ENCODE assay signal across 22 cellular contexts in genomic region chr4:36308150-36308549, GRCh38. TPM values are rescaled to one million over a fixed set of nuclear protein-coding genes. Genes with fewer than 3 reads are reported as not detected.
A peak's percentile ranks its signal among the peaks of the same experiment; 100 is the strongest.
DNase-seq lines count a peak whose midpoint lies in the region; ATAC-seq, FAIRE-seq and TF ChIP-seq lines count a peak whose summit lies in the region.
"Had no signal": no experiment of that assay in that cellular context is flagged by ENCODE, and none has a peak within 500 bp of the region (broad histone marks: within the 10 kb centered on the region; RNA-seq: fewer than 3 reads in every experiment).

No MANE protein-coding gene starts in this region.

- ATAC-seq in natural killer cell treated with Interleukin-12 subunit alpha and Interleukin-12 subunit beta and Interleukin-15 and Interleukin-18, amount 100 ng/mL, for 72 hours, result no peak
- ATAC-seq in natural killer cell (no peak), left lung (peak; percentile 53), HG03439 (IDR thresholded peaks at IDR 0.05; ENCODE audit: unreplicated experiment) (no peak)
- ATAC-seq: A549; CD8-positive, alpha-beta T cell had no signal

- no peaks in the 10 kb centered on the region for H3K27me3 ChIP-seq in left lung

- no peaks in the 10 kb centered on the region for H3K27me3 Mint-ChIP-seq in natural killer cell treated with Interleukin-12 subunit alpha and Interleukin-12 subunit beta and Interleukin-15 and Interleukin-18, amount 100 ng/mL, for 72 hours
- H3K27me3 Mint-ChIP-seq in natural killer cell (ENCODE audit: low read depth in 2 of 2), result no peaks in the 10 kb centered on the region
- H3K27me3 Mint-ChIP-seq: B cell; CD4-positive, alpha-beta T cell had no signal

- FAIRE-seq in GM12891 (lab: Jason Lieb, UNC), result peak; percentile 33
- FAIRE-seq: A549, D721Med, G401.6, GM12892 had no signal

- intact Hi-C loops in natural killer cell (cut with micrococcal nuclease) (no loop called here), left lung (cut with DNase I) (no loop called here)

- no peak for DNase-seq in natural killer cell treated with Interleukin-12 subunit alpha and Interleukin-12 subunit beta and Interleukin-15 and Interleukin-18, amount 100 ng/mL, for 72 hours (ENCODE audit: low spot score)
- DNase-seq in natural killer cell, result no peak
- no peak for DNase-seq in GM12891 (ENCODE audit: insufficient read length, low spot score)
- no peak for DNase-seq in left lung
- DNase-seq in NCI-H187 (lab: John Stamatoyannopoulos, UW), result no peak
- DNase-seq: AML-193; Caco-2; Calu3; CD4-positive, alpha-beta T cell; CD8-positive, alpha-beta T cell; DMS79 treated with DMSO at 0.1 percent for 48 hours; GF-D8 had no signal

- no peaks in the 10 kb centered on the region for H3K36me3 ChIP-seq in left lung

- TF ChIP-seq CTCF in natural killer cell (IDR thresholded peaks at IDR 0.05) (no peak), left lung (IDR thresholded peaks at IDR 0.05) (no peak)

- H3K4me1 ChIP-seq in left lung, result peaks cover 4 to 63% of the 10 kb centered on the region in 2 donors
- H3K4me1 ChIP-seq: A549, Caco-2 had no signal

- no peak overlapping the region for H3K27ac ChIP-seq in left lung
- H3K27ac ChIP-seq: 22Rv1, A549, C4-2B had no signal

- peak overlapping the region; percentile 28 to 93 for H3K27ac Mint-ChIP-seq in natural killer cell treated with Interleukin-12 subunit alpha and Interleukin-12 subunit beta and Interleukin-15 and Interleukin-18, amount 100 ng/mL, for 72 hours
- peak overlapping the region in 1 of 2 donors; percentile 40 for H3K27ac Mint-ChIP-seq in natural killer cell
- H3K27ac Mint-ChIP-seq: B cell; CD4-positive, alpha-beta T cell; CD8-positive, alpha-beta T cell had no signal

- no peaks in the 10 kb centered on the region for H3K9me3 ChIP-seq in left lung
- H3K9me3 ChIP-seq: A549, Caco-2 had no signal

- H3K9me3 Mint-ChIP-seq in natural killer cell treated with Interleukin-12 subunit alpha and Interleukin-12 subunit beta and Interleukin-15 and Interleukin-18, amount 100 ng/mL, for 72 hours, result peaks cover 11% of the 10 kb centered on the region
- no peaks in the 10 kb centered on the region for H3K9me3 Mint-ChIP-seq in natural killer cell
- H3K9me3 Mint-ChIP-seq: CD4-positive, alpha-beta T cell; CD8-positive, alpha-beta T cell had no signal

- H3K4me3 Mint-ChIP-seq in natural killer cell treated with Interleukin-12 subunit alpha and Interleukin-12 subunit beta and Interleukin-15 and Interleukin-18, amount 100 ng/mL, for 72 hours, result no peak overlapping the region
- H3K4me3 Mint-ChIP-seq in natural killer cell, result no peak overlapping the region
- H3K4me3 Mint-ChIP-seq: B cell; CD4-positive, alpha-beta T cell; CD8-positive, alpha-beta T cell had no signal

- peaks cover 36% of the 10 kb centered on the region for H3K36me3 Mint-ChIP-seq in natural killer cell treated with Interleukin-12 subunit alpha and Interleukin-12 subunit beta and Interleukin-15 and Interleukin-18, amount 100 ng/mL, for 72 hours
- peaks cover 8% of the 10 kb centered on the region for H3K36me3 Mint-ChIP-seq in natural killer cell
- H3K36me3 Mint-ChIP-seq: CD8-positive, alpha-beta T cell had no signal

- TF ChIP-seq POLR2A in GM12891 (IDR thresholded peaks at IDR 0.05; ENCODE audit: low read depth, low read length), result no peak

- peaks cover 70 to 71% of the 10 kb centered on the region in 2 donors for H3K4me1 Mint-ChIP-seq in natural killer cell treated with Interleukin-12 subunit alpha and Interleukin-12 subunit beta and Interleukin-15 and Interleukin-18, amount 100 ng/mL, for 72 hours (ENCODE audit: low read depth in 2 of 2)
- peaks cover 60 to 71% of the 10 kb centered on the region in 2 donors for H3K4me1 Mint-ChIP-seq in natural killer cell

- no peak overlapping the region for H3K4me3 ChIP-seq in left lung
- H3K4me3 ChIP-seq: A549 had no signal

TF ChIP-seq in GM12891, 5 proteins besides CTCF, POLR2A, EP300 and RAD21:
- no peak for TF ChIP-seq PAX5 (IDR thresholded peaks at IDR 0.05; ENCODE audit: insufficient read depth, low read length, severe bottlenecking)
- no peak for TF ChIP-seq TAF1 (IDR thresholded peaks at IDR 0.05; ENCODE audit: low read depth, low read length)
- no peak for TF ChIP-seq SPI1 (IDR thresholded peaks at IDR 0.05; ENCODE audit: low read depth, low read length)
- no peak for TF ChIP-seq POU2F2 (IDR thresholded peaks at IDR 0.05; ENCODE audit: low read depth, low read length)
- no peak for TF ChIP-seq POLR2AphosphoS5 (IDR thresholded peaks at IDR 0.05; ENCODE audit: low read depth, low read length)

RNA-seq across cellular contexts. Expression of gene DTHD1, which starts 26.7 kb away (rescaled TPM):
- total RNA-seq in natural killer cell treated with Interleukin-12 subunit alpha and Interleukin-12 subunit beta and Interleukin-15 and Interleukin-18, amount 100 ng/mL, for 72 hours, result 10 to 100 TPM; 12.1 to 12.9 TPM
- total RNA-seq in natural killer cell (10 to 100 TPM; 67.0 to 95.4 (median 81.5) TPM), left lung (1 to 10 TPM in 1 of 2 donors, under 1 TPM in 1; 0.38 to 5.8 TPM)
- polyA plus RNA-seq in GM12891 (2012; ENCODE audit: low read depth, missing spikeins), result 0.71 TPM
- total RNA-seq: A172, B cell, Caco-2, Calu3 had no signal
- polyA plus RNA-seq: A549, BJ had no signal

Comparison
In these comparisons a context has a peak if more than half of its experiments do, and no peak if none do; other contexts are left out.
1. RNA of gene DTHD1, which starts 26.7 kb away (total RNA-seq): 67.0 to 95.4 TPM in natural killer cell; 12.1 to 12.9 TPM in natural killer cell treated with Interleukin-12 subunit alpha and Interleukin-12 subunit beta and Interleukin-15 and Interleukin-18, amount 100 ng/mL, for 72 hours and 0.38 to 5.8 TPM in left lung; every median in the first group is over 4 times any median in the second.